ENCODE assay signal across 1 cellular context in the genomic region with DNA sequence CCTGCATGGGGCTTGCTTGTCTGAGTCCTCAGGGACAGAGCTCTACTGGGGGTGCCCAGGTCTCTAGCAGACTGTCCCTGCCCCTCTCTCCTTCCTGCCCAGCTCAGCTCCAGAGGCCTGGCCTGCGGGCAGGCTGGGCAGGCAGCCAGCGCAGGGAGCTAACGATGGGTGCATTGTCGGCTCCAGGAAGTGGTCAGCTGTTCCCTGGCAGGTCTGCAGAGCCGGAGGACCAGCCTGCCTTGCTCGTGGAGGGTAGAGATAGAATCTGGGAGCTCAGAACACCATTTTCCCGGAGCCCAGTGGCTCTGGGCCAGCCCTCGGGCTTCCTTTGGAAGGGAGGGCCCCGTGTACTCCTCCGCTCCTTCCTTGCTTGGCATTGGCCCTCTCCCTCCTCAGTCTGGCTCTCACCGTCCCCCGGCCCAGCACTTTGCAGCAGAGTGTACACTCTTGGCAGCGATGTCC.
A peak's percentile ranks its signal among the peaks of the same experiment; 100 is the strongest.
TF ChIP-seq lines count a peak whose summit lies in the region.

No MANE protein-coding gene starts in this region.

TF ChIP-seq in HepG2, 621 proteins besides CTCF, POLR2A, EP300 and RAD21 (continued from another document):
- TF ChIP-seq, protein P1, sequence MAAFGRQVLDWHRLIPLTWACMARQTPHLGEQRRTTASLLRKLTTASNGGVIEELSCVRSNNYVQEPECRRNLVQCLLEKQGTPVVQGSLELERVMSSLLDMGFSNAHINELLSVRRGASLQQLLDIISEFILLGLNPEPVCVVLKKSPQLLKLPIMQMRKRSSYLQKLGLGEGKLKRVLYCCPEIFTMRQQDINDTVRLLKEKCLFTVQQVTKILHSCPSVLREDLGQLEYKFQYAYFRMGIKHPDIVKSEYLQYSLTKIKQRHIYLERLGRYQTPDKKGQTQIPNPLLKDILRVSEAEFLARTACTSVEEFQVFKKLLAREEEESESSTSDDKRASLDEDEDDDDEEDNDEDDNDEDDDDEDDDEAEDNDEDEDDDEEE (CRISPR knock-in tag; IDR thresholded peaks at IDR 0.05) = no peak
- no peak for TF ChIP-seq GATA4 (IDR thresholded peaks at IDR 0.05; ENCODE audit: borderline replicate concordance, low read depth)
- TF ChIP-seq ZFY (CRISPR knock-in tag; IDR thresholded peaks at IDR 0.05) = no peak
- TF ChIP-seq RFX5 (IDR thresholded peaks at IDR 0.05; ENCODE audit: low read depth, low read length) = peak; percentile 93
- TF ChIP-seq RELA (CRISPR knock-in tag; IDR thresholded peaks at IDR 0.05) = no peak
- TF ChIP-seq, protein P2, sequence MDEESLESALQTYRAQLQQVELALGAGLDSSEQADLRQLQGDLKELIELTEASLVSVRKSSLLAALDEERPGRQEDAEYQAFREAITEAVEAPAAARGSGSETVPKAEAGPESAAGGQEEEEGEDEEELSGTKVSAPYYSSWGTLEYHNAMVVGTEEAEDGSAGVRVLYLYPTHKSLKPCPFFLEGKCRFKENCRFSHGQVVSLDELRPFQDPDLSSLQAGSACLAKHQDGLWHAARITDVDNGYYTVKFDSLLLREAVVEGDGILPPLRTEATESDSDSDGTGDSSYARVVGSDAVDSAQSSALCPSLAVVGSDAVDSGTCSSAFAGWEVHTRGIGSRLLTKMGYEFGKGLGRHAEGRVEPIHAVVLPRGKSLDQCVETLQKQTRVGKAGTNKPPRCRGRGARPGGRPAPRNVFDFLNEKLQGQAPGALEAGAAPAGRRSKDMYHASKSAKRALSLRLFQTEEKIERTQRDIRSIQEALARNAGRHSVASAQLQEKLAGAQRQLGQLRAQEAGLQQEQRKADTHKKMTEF (CRISPR knock-in tag; IDR thresholded peaks at IDR 0.05) = no peak
- TF ChIP-seq NFYB (CRISPR knock-in tag; IDR thresholded peaks at IDR 0.05) = no peak
- TF ChIP-seq, protein P3, sequence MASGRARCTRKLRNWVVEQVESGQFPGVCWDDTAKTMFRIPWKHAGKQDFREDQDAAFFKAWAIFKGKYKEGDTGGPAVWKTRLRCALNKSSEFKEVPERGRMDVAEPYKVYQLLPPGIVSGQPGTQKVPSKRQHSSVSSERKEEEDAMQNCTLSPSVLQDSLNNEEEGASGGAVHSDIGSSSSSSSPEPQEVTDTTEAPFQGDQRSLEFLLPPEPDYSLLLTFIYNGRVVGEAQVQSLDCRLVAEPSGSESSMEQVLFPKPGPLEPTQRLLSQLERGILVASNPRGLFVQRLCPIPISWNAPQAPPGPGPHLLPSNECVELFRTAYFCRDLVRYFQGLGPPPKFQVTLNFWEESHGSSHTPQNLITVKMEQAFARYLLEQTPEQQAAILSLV (CRISPR knock-in tag; IDR thresholded peaks at IDR 0.05; ENCODE audit: borderline replicate concordance) = no peak
- no peak for TF ChIP-seq KLF12 (CRISPR knock-in tag; IDR thresholded peaks at IDR 0.05; ENCODE audit: borderline replicate concordance)
- TF ChIP-seq ZFP37 (CRISPR knock-in tag; IDR thresholded peaks at IDR 0.05; ENCODE audit: borderline replicate concordance) = no peak
TF ChIP-seq in HepG2: peak in this region for 2.
